In genomic region chr2:46010925-46011490, GRCh38 we compare ENCODE assay signal across 8 cellular contexts.
DNase-seq lines count a peak whose midpoint lies in the region; ATAC-seq lines count a peak whose summit lies in the region.

No MANE protein-coding gene starts in this region.

- no peak for DNase-seq in activated T-cell treated with anti-CD3 and anti-CD28 coated beads, Interleukin-2, amount 50 U/mL, for 72 hours
- no peak for DNase-seq in activated T-cell treated with anti-CD3 and anti-CD28 coated beads, Interleukin-2, amount 50 U/mL, for 48 hours
- peak; percentile 36 for DNase-seq in NCI-H2029 (lab: John Stamatoyannopoulos, UW)
- peak; percentile 54 for DNase-seq in amniotic epithelial cell (ENCODE audit: low read depth)
- no peak for DNase-seq in right cardiac atrium
- DNase-seq in superior temporal gyrus (ENCODE audit: extremely low spot score) = peak; percentile 78

- no peak overlapping the region for H3K27ac Mint-ChIP-seq in activated T-cell treated with anti-CD3 and anti-CD28 coated beads, Interleukin-2, amount 50 U/mL, for 72 hours

- no peak overlapping the region for H3K4me3 ChIP-seq in right cardiac atrium (ENCODE audit: low read length)

- H3K27me3 ChIP-seq in right cardiac atrium (ENCODE audit: control insufficient read depth, insufficient read depth) = no peaks in the 10 kb centered on the region

- no peak overlapping the region for H3K27ac ChIP-seq in right cardiac atrium (ENCODE audit: low read length)

- intact Hi-C loops in right cardiac atrium (cut with DNase I) = loop anchor here in 3 of 4 donors (5.0 to 10.0 kb wide), 2 partner anchors 351 to 354 kb away; no protein-coding TSS in a partner anchor

- no peak overlapping the region for H3K4me3 Mint-ChIP-seq in activated T-cell treated with anti-CD3 and anti-CD28 coated beads, Interleukin-2, amount 50 U/mL, for 72 hours

- WGBS in right cardiac atrium = 30% methylated on average over 3 of the region's 3 CpGs

- peaks cover 19% of the 10 kb centered on the region for H3K4me1 Mint-ChIP-seq in activated T-cell treated with anti-CD3 and anti-CD28 coated beads, Interleukin-2, amount 50 U/mL, for 72 hours (ENCODE audit: low read depth)

- peaks cover 1 to 6% of the 10 kb centered on the region in 2 donors for H3K36me3 Mint-ChIP-seq in activated T-cell treated with anti-CD3 and anti-CD28 coated beads, Interleukin-2, amount 50 U/mL, for 72 hours (ENCODE audit: insufficient read depth in 2 of 2)

- no peaks in the 10 kb centered on the region for H3K9me3 Mint-ChIP-seq in activated T-cell treated with anti-CD3 and anti-CD28 coated beads, Interleukin-2, amount 50 U/mL, for 72 hours

- no peaks in the 10 kb centered on the region for H3K27me3 Mint-ChIP-seq in activated T-cell treated with anti-CD3 and anti-CD28 coated beads, Interleukin-2, amount 50 U/mL, for 72 hours (ENCODE audit: low read depth)

- H3K9me3 ChIP-seq in right cardiac atrium (ENCODE audit: control insufficient read depth, low read length) = no peaks in the 10 kb centered on the region

- peaks cover 7% of the 10 kb centered on the region for H3K4me1 ChIP-seq in right cardiac atrium (ENCODE audit: control insufficient read depth, insufficient read depth, low read length)

- ATAC-seq in activated T-cell treated with anti-CD3 and anti-CD28 coated beads, Interleukin-2, amount 50 U/mL, for 72 hours (replicated peaks in 1 of 2) = peak; percentile 60 to 71
- peak; percentile 38 to 42 for ATAC-seq in right cardiac atrium
- no peak for ATAC-seq in HG02970 (IDR thresholded peaks at IDR 0.05; ENCODE audit: low FRiP score, unreplicated experiment)
- no peak for ATAC-seq in GM21717 (IDR thresholded peaks at IDR 0.05; ENCODE audit: unreplicated experiment)

Comparison
In these comparisons a context has a peak if more than half of its experiments do, and no peak if none do; other contexts are left out.
1. ATAC-seq: peak in activated T-cell treated with anti-CD3 and anti-CD28 coated beads, Interleukin-2, amount 50 U/mL, for 72 hours (2 of 2) and right cardiac atrium (2 of 2); none in HG02970 (single experiment) and GM21717 (single experiment).
2. DNase-seq: peak in NCI-H2029 (single experiment), amniotic epithelial cell (single experiment) and superior temporal gyrus (single experiment); none in activated T-cell treated with anti-CD3 and anti-CD28 coated beads, Interleukin-2, amount 50 U/mL, for 72 hours (0 of 2), activated T-cell treated with anti-CD3 and anti-CD28 coated beads, Interleukin-2, amount 50 U/mL, for 48 hours (0 of 2) and right cardiac atrium (0 of 3).